1 cellular context compared by ENCODE assay signal in genomic region chr22:27987557-27987956, GRCh38.
TF ChIP-seq lines count a peak whose summit lies in the region.

No MANE protein-coding gene starts in this region.

TF ChIP-seq in GM23338, 12 proteins besides CTCF, POLR2A, EP300 and RAD21 (continued from another document):
- TF ChIP-seq REST (IDR thresholded peaks at IDR 0.05; ENCODE audit: unreplicated experiment) (no peak), ZNF114 (CRISPR knock-in tag; IDR thresholded peaks at IDR 0.05) (no peak), ETS1 (IDR thresholded peaks at IDR 0.05) (no peak), STAT1 (IDR thresholded peaks at IDR 0.05; ENCODE audit: unreplicated experiment) (no peak)
